In genomic region chr12:122072031-122072970, GRCh38 we compare ENCODE assay signal across 1 cellular context.
TF ChIP-seq lines count a peak whose summit lies in the region.

No MANE protein-coding gene starts in this region.

TF ChIP-seq in liver, 16 proteins besides CTCF, POLR2A, EP300 and RAD21 (continued from another document):
- peak; percentile 25 for TF ChIP-seq ZBTB33 (IDR thresholded peaks at IDR 0.05)
- TF ChIP-seq JUND (IDR thresholded peaks at IDR 0.05) = peak in 1 of 2 donors; percentile 46
- peak; percentile 57 for TF ChIP-seq REST (IDR thresholded peaks at IDR 0.05)
- no peak for TF ChIP-seq NR2F2 (IDR thresholded peaks at IDR 0.05)
- peak; percentile 39 for TF ChIP-seq FOXA2 (IDR thresholded peaks at IDR 0.05)
- TF ChIP-seq TAF1 (conservative IDR thresholded peaks at IDR 0.05) = no peak
- peak; percentile 34 for TF ChIP-seq SP1 (IDR thresholded peaks at IDR 0.05)
TF ChIP-seq in liver: peak in this region for 9.
